11 cellular contexts compared by ENCODE assay signal in genomic region chrX:119618439-119618838, GRCh38. TPM values are rescaled to one million over a fixed set of nuclear protein-coding genes. Genes with fewer than 3 reads are reported as not detected.
A peak's percentile ranks its signal among the peaks of the same experiment; 100 is the strongest.
DNase-seq lines count a peak whose midpoint lies in the region; ATAC-seq and TF ChIP-seq lines count a peak whose summit lies in the region.
"Had no signal": no experiment of that assay in that cellular context is flagged by ENCODE, and none has a peak within 500 bp of the region (broad histone marks: within the 10 kb centered on the region; RNA-seq: fewer than 3 reads in every experiment).

No MANE protein-coding gene starts in this region.

- no peaks in the 10 kb centered on the region for H3K27me3 ChIP-seq in BLaER1
- H3K27me3 ChIP-seq in left ventricle myocardium inferior (ENCODE audit: low read depth) = no peaks in the 10 kb centered on the region
- peaks cover 9% of the 10 kb centered on the region for H3K27me3 ChIP-seq in WERI-Rb-1 (ENCODE audit: insufficient read depth, low read depth, severe bottlenecking)
- H3K27me3 ChIP-seq: SJSA1 had no signal

- in situ Hi-C loops in GM18951 (cut with MboI; ENCODE audit: low sequenced_read_pairs, unreplicated experiment) = no loop called here

- peak overlapping the region; percentile 16 for H3K27ac ChIP-seq in BLaER1
- H3K27ac ChIP-seq in left ventricle myocardium inferior (replicated peaks) = no peak overlapping the region
- H3K27ac ChIP-seq in WERI-Rb-1 = no peak overlapping the region
- H3K27ac ChIP-seq: C4-2B, SJSA1 had no signal

- no peaks in the 10 kb centered on the region for H3K9me3 ChIP-seq in BLaER1
- H3K9me3 ChIP-seq in left ventricle myocardium inferior (replicated peaks) = no peaks in the 10 kb centered on the region
- no peaks in the 10 kb centered on the region for H3K9me3 ChIP-seq in WERI-Rb-1 (ENCODE audit: severe bottlenecking)
- H3K9me3 ChIP-seq: SJSA1 had no signal

- H3K4me1 ChIP-seq in BLaER1 (peaks cover 60% of the 10 kb centered on the region), left ventricle myocardium inferior (no peaks in the 10 kb centered on the region)
- H3K4me1 ChIP-seq: SJSA1 had no signal

- ATAC-seq in GM18520 (IDR thresholded peaks at IDR 0.05; ENCODE audit: unreplicated experiment) = no peak

- peak; percentile 32 for TF ChIP-seq POLR2A in GM18951 (IDR thresholded peaks at IDR 0.05; ENCODE audit: extremely low read depth, insufficient read depth, insufficient read length)

- peak overlapping the region; percentile 76 for H3K4me2 ChIP-seq in BLaER1

- intact Hi-C loops in left ventricle myocardium inferior (cut with micrococcal nuclease) = no loop called here

- H3K9ac ChIP-seq in BLaER1 = no peak overlapping the region

- H3K4me3 ChIP-seq in BLaER1 (no peak overlapping the region), left ventricle myocardium inferior (no peak overlapping the region), WERI-Rb-1 (ENCODE audit: low read depth, low read length) (no peak overlapping the region)
- H3K4me3 ChIP-seq: SJSA1 had no signal

- H4K20me1 ChIP-seq in BLaER1 = peaks cover 16% of the 10 kb centered on the region

- no peak for TF ChIP-seq CTCF in left ventricle myocardium inferior (IDR thresholded peaks at IDR 0.05; ENCODE audit: borderline replicate concordance)
- TF ChIP-seq CTCF in WERI-Rb-1 (IDR thresholded peaks at IDR 0.05; ENCODE audit: low read depth, low read length) = no peak

- peak; percentile 82 to 83 for DNase-seq in NOMO-1 (lab: John Stamatoyannopoulos, UW; ENCODE audit: unreplicated experiment in 2 of 2)
- peak; percentile 16 for DNase-seq in left ventricle myocardium inferior
- DNase-seq in NCI-H1048 (lab: John Stamatoyannopoulos, UW) = no peak
- DNase-seq in activated CD4-positive, alpha-beta T cell treated with anti-CD3 and anti-CD28 coated beads, Interleukin-2, amount 50 U/mL, for 1 hour = no peak
- DNase-seq in WERI-Rb-1 = no peak
- DNase-seq: stimulated activated naive CD4-positive, alpha-beta T cell had no signal

- peaks cover 12% of the 10 kb centered on the region; the same call in 1 of the 2 replicates for H3K36me3 ChIP-seq in BLaER1
- no peaks in the 10 kb centered on the region for H3K36me3 ChIP-seq in left ventricle myocardium inferior
- H3K36me3 ChIP-seq in WERI-Rb-1 = no peaks in the 10 kb centered on the region
- H3K36me3 ChIP-seq: SJSA1 had no signal

RNA-seq across cellular contexts. Expression of gene NKRF, which starts 12.2 kb away (rescaled TPM):
- total RNA-seq in left ventricle myocardium inferior = 3.7 TPM

RNA-seq across cellular contexts. Expression of gene UBE2A, which starts 44.1 kb away (rescaled TPM):
- total RNA-seq in left ventricle myocardium inferior = 61.2 TPM

RNA-seq across cellular contexts. Expression of gene STEEP1, which starts 53.2 kb away (rescaled TPM):
- 15.2 TPM for total RNA-seq in left ventricle myocardium inferior

Comparison
In these comparisons a context has a peak if more than half of its experiments do, and no peak if none do; other contexts are left out.
1. DNase-seq: peak in NOMO-1 (2 of 2) and left ventricle myocardium inferior (single experiment); none in NCI-H1048 (single experiment), activated CD4-positive, alpha-beta T cell treated with anti-CD3 and anti-CD28 coated beads, Interleukin-2, amount 50 U/mL, for 1 hour (single experiment) and WERI-Rb-1 (single experiment).